8 cellular contexts compared by ENCODE assay signal in the genomic region with DNA sequence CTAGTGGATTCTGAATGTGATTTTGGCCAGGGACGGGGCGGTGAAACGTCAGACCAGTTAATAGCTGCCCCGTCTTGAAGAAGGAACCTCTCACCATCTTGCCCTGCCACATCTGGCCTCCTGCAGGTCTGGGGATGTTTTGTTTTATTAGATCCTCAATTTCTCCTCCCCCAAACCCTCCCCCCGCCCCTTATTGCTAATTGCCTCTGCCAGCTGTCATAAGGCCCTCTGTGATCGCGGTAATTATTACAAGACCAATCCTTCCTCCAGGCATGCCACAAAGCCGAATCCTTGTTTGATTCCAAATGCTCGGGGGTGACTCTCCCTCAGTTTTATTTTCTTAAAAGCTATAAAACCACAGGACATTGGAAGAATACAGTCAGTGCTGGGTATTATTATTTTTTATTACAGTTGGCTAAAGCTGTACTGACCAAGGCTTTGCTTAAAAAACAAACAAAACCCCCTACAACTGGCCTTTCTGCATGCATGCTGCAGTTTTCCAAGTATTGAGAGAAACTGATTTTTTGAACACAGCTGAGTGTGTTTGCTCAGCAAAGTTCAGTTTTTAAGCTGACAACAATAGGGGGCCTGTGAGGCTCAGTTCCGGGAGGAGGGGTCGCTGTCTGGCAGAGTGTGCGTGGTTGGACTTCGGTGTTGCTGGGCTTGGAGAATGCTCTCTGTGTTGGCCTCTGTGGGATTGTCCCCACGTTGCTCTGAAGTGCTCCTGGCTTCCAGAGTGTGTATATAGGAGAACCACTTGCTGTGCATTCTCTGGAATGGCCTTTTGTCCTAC. TPM values are rescaled to one million over a fixed set of nuclear protein-coding genes. Genes with fewer than 3 reads are reported as not detected.
DNase-seq lines count a peak whose midpoint lies in the region; ATAC-seq, FAIRE-seq and TF ChIP-seq lines count a peak whose summit lies in the region.

No MANE protein-coding gene starts in this region.

- TF ChIP-seq CTCF in A549 (IDR thresholded peaks at IDR 0.05) (no peak), GM10248 (IDR thresholded peaks at IDR 0.05; ENCODE audit: control extremely low read depth, extremely low read depth, low read depth, missing control alignments) (no peak), endothelial cell (IDR thresholded peaks at IDR 0.05; ENCODE audit: unreplicated experiment) (no peak), osteoblast (IDR thresholded peaks at IDR 0.05; ENCODE audit: extremely low read depth, low read depth, low read length) (no peak), gastroesophageal sphincter (IDR thresholded peaks at IDR 0.05) (no peak)

- H3K27me3 ChIP-seq in NT2/D1 (ENCODE audit: insufficient read depth, insufficient read length) (peaks cover 25% of the 10 kb centered on the region), osteoblast (ENCODE audit: insufficient read depth, low read length) (peaks cover 52% of the 10 kb centered on the region), gastroesophageal sphincter (no peaks in the 10 kb centered on the region)

- H3K4me1 ChIP-seq in A549 (peaks cover 44% of the 10 kb centered on the region), NT2/D1 (ENCODE audit: insufficient read depth, insufficient read length) (peaks cover 14% of the 10 kb centered on the region), osteoblast (ENCODE audit: insufficient read depth, low read length) (peaks cover 14% of the 10 kb centered on the region), gastroesophageal sphincter (peaks cover 0 to 32% (median 15%) of the 10 kb centered on the region in 3 donors)

- ATAC-seq in A549 (no peak), GM21367 (IDR thresholded peaks at IDR 0.05; ENCODE audit: unreplicated experiment) (no peak), gastroesophageal sphincter (no peak), HG03045 (IDR thresholded peaks at IDR 0.05; ENCODE audit: unreplicated experiment) (no peak)

- no peaks in the 10 kb centered on the region for H3K9me3 ChIP-seq in A549
- H3K9me3 ChIP-seq in NT2/D1 (ENCODE audit: insufficient read depth, low read length): no peaks in the 10 kb centered on the region
- H3K9me3 ChIP-seq in osteoblast (ENCODE audit: low read depth, low read length): no peaks in the 10 kb centered on the region
- H3K9me3 ChIP-seq in gastroesophageal sphincter: no peaks in the 10 kb centered on the region

- H4K20me1 ChIP-seq in osteoblast (ENCODE audit: insufficient read depth, low read length): peaks cover 22% of the 10 kb centered on the region

- H3K4me1 Mint-ChIP-seq in endothelial cell (ENCODE audit: unreplicated experiment): peaks cover 34% of the 10 kb centered on the region

- H3K9me3 Mint-ChIP-seq in endothelial cell (ENCODE audit: unreplicated experiment): no peaks in the 10 kb centered on the region

- no peak overlapping the region for H3K27ac Mint-ChIP-seq in endothelial cell (ENCODE audit: unreplicated experiment)

- peak overlapping the region; percentile 76 for H3K9ac ChIP-seq in NT2/D1 (ENCODE audit: insufficient read length, low read depth)

- WGBS in A549 (ENCODE audit: missing lambda C conversion rate): 84% methylated on average over 13 of the region's 14 CpGs
- WGBS in gastroesophageal sphincter (ENCODE audit: low coverage in 1 of 2), 2 donors: 49 to 60% methylated on average over 9 to 13 of the region's 14 CpGs

- H3K4me2 ChIP-seq in A549 (peak overlapping the region; percentile 96), osteoblast (ENCODE audit: insufficient read depth, low read length) (peak overlapping the region; percentile 84)

- DNase-seq in A549 (ENCODE audit: low read depth in 1 of 2, low spot score in 1 of 2) (peak in 1 of 2 experiments; percentile 44), GM10248 (ENCODE audit: extremely low spot score) (peak; percentile 57), NT2/D1 (ENCODE audit: low read depth, low spot score) (no peak), endothelial cell (ENCODE audit: low spot score) (peak; percentile 29), osteoblast (ENCODE audit: insufficient read length, low spot score, missing footprints) (peak; percentile 78)

- FAIRE-seq in A549 (lab: Jason Lieb, UNC): no peak

- CTCF ChIA-PET in A549 (lab: Yijun Ruan, JAX): interaction anchor here (0.6 to 8.7 kb wide), 16 partner anchors 16 to 221 kb away, joined by 3 to 141 read pairs (median 4); no protein-coding TSS in a partner anchor
- CTCF ChIA-PET in GM10248 (lab: Yijun Ruan, JAX): interaction anchor here (0.9 to 2.8 kb wide), 9 partner anchors 9 to 145 kb away, joined by 3 to 14 read pairs (median 5); no protein-coding TSS in a partner anchor

- no peak for TF ChIP-seq RAD21 in A549 (conservative IDR thresholded peaks at IDR 0.05 in 1 of 2, IDR thresholded peaks at IDR 0.05 in 1 of 2)

- H3K4me3 ChIP-seq in A549: peak overlapping the region; percentile 73
- H3K4me3 ChIP-seq in NT2/D1 (ENCODE audit: insufficient read length, low read depth): peak overlapping the region; percentile 70
- H3K4me3 ChIP-seq in osteoblast (ENCODE audit: insufficient read depth, low read length): peak overlapping the region; percentile 79
- peak overlapping the region in 1 of 2 donors; percentile 91 for H3K4me3 ChIP-seq in gastroesophageal sphincter

- no peaks in the 10 kb centered on the region for H3K36me3 Mint-ChIP-seq in endothelial cell (ENCODE audit: low read depth, unreplicated experiment)

- POLR2A ChIA-PET in A549 (lab: Yijun Ruan, JAX): no interaction called here
- POLR2A ChIA-PET in GM10248 (lab: Yijun Ruan, JAX): interaction anchor here (0.6 to 2.3 kb wide), 5 partner anchors 9 to 138 kb away, joined by 4 to 10 read pairs (median 7); no protein-coding TSS in a partner anchor

- no peak for TF ChIP-seq POLR2A in A549 (IDR thresholded peaks at IDR 0.05; ENCODE audit: low read length)
- TF ChIP-seq POLR2A in gastroesophageal sphincter (IDR thresholded peaks at IDR 0.05): no peak

- H3K27ac ChIP-seq in A549 (peak overlapping the region; percentile 86 to 95; a peak in 5 of 6 replicates), osteoblast (ENCODE audit: low read depth, low read length) (no peak overlapping the region), gastroesophageal sphincter (peak overlapping the region in 1 of 4 donors; percentile 92)

- H3K36me3 ChIP-seq in NT2/D1 (ENCODE audit: insufficient read depth, insufficient read length, low read length) (peaks cover 12% of the 10 kb centered on the region), osteoblast (ENCODE audit: insufficient read depth, low read length) (no peaks in the 10 kb centered on the region), gastroesophageal sphincter (no peaks in the 10 kb centered on the region)

- peak overlapping the region; percentile 97 for H3K4me3 Mint-ChIP-seq in endothelial cell (ENCODE audit: unreplicated experiment)

- peaks cover 2% of the 10 kb centered on the region for H3K27me3 Mint-ChIP-seq in endothelial cell (ENCODE audit: unreplicated experiment)

- TF ChIP-seq EP300 in A549 (IDR thresholded peaks at IDR 0.05): no peak
- no peak for TF ChIP-seq EP300 in gastroesophageal sphincter (IDR thresholded peaks at IDR 0.05)

- H2AFZ ChIP-seq in osteoblast (ENCODE audit: low read length): peak overlapping the region; percentile 59

- no peaks in the 10 kb centered on the region for H3K79me2 ChIP-seq in osteoblast (ENCODE audit: insufficient read depth, low read length)

TF ChIP-seq in A549, 52 proteins besides CTCF, POLR2A, EP300 and RAD21 (continues in another document):
- TF ChIP-seq KDM5A (IDR thresholded peaks at IDR 0.05) (no peak), EHMT2 (IDR thresholded peaks at IDR 0.05; ENCODE audit: low read depth) (no peak), HOXB13 (CRISPR knock-in tag; IDR thresholded peaks at IDR 0.05; ENCODE audit: low read depth) (no peak), ZC3H11A (IDR thresholded peaks at IDR 0.05) (no peak), ESRRA (IDR thresholded peaks at IDR 0.05; ENCODE audit: borderline replicate concordance, low read length) (no peak)
- TF ChIP-seq, protein P1, sequence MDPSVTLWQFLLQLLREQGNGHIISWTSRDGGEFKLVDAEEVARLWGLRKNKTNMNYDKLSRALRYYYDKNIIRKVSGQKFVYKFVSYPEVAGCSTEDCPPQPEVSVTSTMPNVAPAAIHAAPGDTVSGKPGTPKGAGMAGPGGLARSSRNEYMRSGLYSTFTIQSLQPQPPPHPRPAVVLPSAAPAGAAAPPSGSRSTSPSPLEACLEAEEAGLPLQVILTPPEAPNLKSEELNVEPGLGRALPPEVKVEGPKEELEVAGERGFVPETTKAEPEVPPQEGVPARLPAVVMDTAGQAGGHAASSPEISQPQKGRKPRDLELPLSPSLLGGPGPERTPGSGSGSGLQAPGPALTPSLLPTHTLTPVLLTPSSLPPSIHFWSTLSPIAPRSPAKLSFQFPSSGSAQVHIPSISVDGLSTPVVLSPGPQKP (IDR thresholded peaks at IDR 0.05; ENCODE audit: low read depth, low read length): no peak

RNA-seq across cellular contexts. Expression of a gene that starts 1.7 kb away (rescaled TPM):
- polyA plus RNA-seq in A549 (2011; rRNA removed): 13.3 and 23.0 TPM in 2 replicates
- polyA plus RNA-seq in A549 (2012; cell fraction: cytosol; rRNA removed): 7.1 and 8.4 TPM in 2 replicates
- polyA plus RNA-seq in A549 (2012; cell fraction: nucleus; rRNA removed): 27.8 and 32.1 TPM in 2 replicates
- polyA plus RNA-seq in A549 (2017; fragmentation: RNase III; extraction: RNeasy Plus Mini Kit Qiagen cat#74134 plus additional on column Dnase treatment): 13.5 to 17.1 TPM (median 14.6 TPM) in 3 replicates
- 31.5 and 39.6 TPM in 2 replicates for polyA minus RNA-seq in A549 (2011; rRNA and poly(A)+ RNA removed)
- 65.2 TPM for total RNA-seq in endothelial cell (ENCODE audit: unreplicated experiment)
- total RNA-seq in osteoblast: 6.2 and 6.5 TPM in 2 replicates
- 10 to 100 TPM in 3 of 4 donors, 1 to 10 TPM in 1; 10.0 to 15.2 (median 13.9) TPM for total RNA-seq in gastroesophageal sphincter
